ENCODE assay signal across 1 cellular context in genomic region chr22:19396934-19397728, GRCh38.
TF ChIP-seq lines count a peak whose summit lies in the region.

No MANE protein-coding gene starts in this region.

TF ChIP-seq in K562, 482 proteins besides CTCF, POLR2A, EP300 and RAD21 (continued from another document and continues in another):
- TF ChIP-seq, protein P1, sequence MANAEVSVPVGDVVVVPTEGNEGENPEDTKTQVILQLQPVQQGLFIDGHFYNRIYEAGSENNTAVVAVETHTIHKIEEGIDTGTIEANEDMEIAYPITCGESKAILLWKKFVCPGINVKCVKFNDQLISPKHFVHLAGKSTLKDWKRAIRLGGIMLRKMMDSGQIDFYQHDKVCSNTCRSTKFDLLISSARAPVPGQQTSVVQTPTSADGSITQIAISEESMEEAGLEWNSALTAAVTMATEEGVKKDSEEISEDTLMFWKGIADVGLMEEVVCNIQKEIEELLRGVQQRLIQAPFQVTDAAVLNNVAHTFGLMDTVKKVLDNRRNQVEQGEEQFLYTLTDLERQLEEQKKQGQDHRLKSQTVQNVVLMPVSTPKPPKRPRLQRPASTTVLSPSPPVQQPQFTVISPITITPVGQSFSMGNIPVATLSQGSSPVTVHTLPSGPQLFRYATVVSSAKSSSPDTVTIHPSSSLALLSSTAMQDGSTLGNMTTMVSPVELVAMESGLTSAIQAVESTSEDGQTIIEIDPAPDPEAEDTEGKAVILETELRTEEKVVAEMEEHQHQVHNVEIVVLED (CRISPR knock-in tag; IDR thresholded peaks at IDR 0.05): 0 out of 2 replicates have a peak, but pooled peaks have one; percentile 33
- TF ChIP-seq GABPB2 (CRISPR knock-in tag; conservative IDR thresholded peaks at IDR 0.05): no peak; the same call in 1 of the 2 replicates
- no peak for TF ChIP-seq PRMT5 (CRISPR knock-in tag; IDR thresholded peaks at IDR 0.05)
- no peak for TF ChIP-seq GABPB1 (CRISPR knock-in tag; IDR thresholded peaks at IDR 0.05)
- no peak for TF ChIP-seq HDAC1 (IDR thresholded peaks at IDR 0.05)
- TF ChIP-seq ZKSCAN1 (IDR thresholded peaks at IDR 0.05; ENCODE audit: low read depth, low read length): no peak
- TF ChIP-seq TOE1 (IDR thresholded peaks at IDR 0.05; ENCODE audit: borderline replicate concordance): no peak
- TF ChIP-seq TOE1 (CRISPR knock-in tag; IDR thresholded peaks at IDR 0.05; ENCODE audit: borderline replicate concordance, low read depth): peak; percentile 29; the same call in 1 of the 2 replicates
- TF ChIP-seq ZNF280A (IDR thresholded peaks at IDR 0.05; ENCODE audit: low read depth, partially characterized antibody): no peak
- peak; percentile 97 for TF ChIP-seq TEAD4 (IDR thresholded peaks at IDR 0.05; ENCODE audit: low read length)
- no peak for TF ChIP-seq TEAD4 (CRISPR knock-in tag; IDR thresholded peaks at IDR 0.05; ENCODE audit: borderline replicate concordance)
- TF ChIP-seq, protein P2, sequence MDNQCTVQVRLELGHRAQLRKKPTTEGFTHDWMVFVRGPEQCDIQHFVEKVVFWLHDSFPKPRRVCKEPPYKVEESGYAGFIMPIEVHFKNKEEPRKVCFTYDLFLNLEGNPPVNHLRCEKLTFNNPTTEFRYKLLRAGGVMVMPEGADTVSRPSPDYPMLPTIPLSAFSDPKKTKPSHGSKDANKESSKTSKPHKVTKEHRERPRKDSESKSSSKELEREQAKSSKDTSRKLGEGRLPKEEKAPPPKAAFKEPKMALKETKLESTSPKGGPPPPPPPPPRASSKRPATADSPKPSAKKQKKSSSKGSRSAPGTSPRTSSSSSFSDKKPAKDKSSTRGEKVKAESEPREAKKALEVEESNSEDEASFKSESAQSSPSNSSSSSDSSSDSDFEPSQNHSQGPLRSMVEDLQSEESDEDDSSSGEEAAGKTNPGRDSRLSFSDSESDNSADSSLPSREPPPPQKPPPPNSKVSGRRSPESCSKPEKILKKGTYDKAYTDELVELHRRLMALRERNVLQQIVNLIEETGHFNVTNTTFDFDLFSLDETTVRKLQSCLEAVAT (IDR thresholded peaks at IDR 0.05): peak; percentile 10 to 29; a peak in 1 of 4 replicates
- TF ChIP-seq NELFE (IDR thresholded peaks at IDR 0.05; ENCODE audit: insufficient read depth, insufficient read length): no peak
- no peak for TF ChIP-seq BRF1 (IDR thresholded peaks at IDR 0.05; ENCODE audit: borderline replicate concordance, extremely low read depth, insufficient read length)
- TF ChIP-seq RBM17 (IDR thresholded peaks at IDR 0.05; ENCODE audit: borderline replicate concordance, low read depth, low read length): no peak
- TF ChIP-seq E2F4 (CRISPR knock-in tag; IDR thresholded peaks at IDR 0.05; ENCODE audit: low read depth): no peak
- TF ChIP-seq TGIF2 (CRISPR knock-in tag; IDR thresholded peaks at IDR 0.05): no peak
- TF ChIP-seq ARHGAP35 (IDR thresholded peaks at IDR 0.05; ENCODE audit: partially characterized antibody): no peak
- TF ChIP-seq ZNF76 (CRISPR knock-in tag; IDR thresholded peaks at IDR 0.05; ENCODE audit: borderline replicate concordance): no peak; the same call in 1 of the 2 replicates
- TF ChIP-seq U2AF1 (optimal IDR thresholded peaks at IDR 0.05; ENCODE audit: low read depth, low read length): no peak
- TF ChIP-seq JUN (IDR thresholded peaks at IDR 0.05; ENCODE audit: borderline replicate concordance, low read depth, low read length): peak; percentile 95
- TF ChIP-seq JUN (CRISPR knock-in tag; IDR thresholded peaks at IDR 0.05; ENCODE audit: borderline replicate concordance): no peak
- TF ChIP-seq BCOR (IDR thresholded peaks at IDR 0.05): no peak
- TF ChIP-seq HDGF (IDR thresholded peaks at IDR 0.05): peak; percentile 96; the same call in 1 of the 2 replicates
- no peak for TF ChIP-seq NR1H2 (CRISPR knock-in tag; IDR thresholded peaks at IDR 0.05)
- TF ChIP-seq RFX5 (IDR thresholded peaks at IDR 0.05; ENCODE audit: low read depth, low read length): no peak
- peak; percentile 46; the same call in 1 of the 2 replicates for TF ChIP-seq HNRNPL (IDR thresholded peaks at IDR 0.05; ENCODE audit: low read depth, low read length)
- TF ChIP-seq SRF (CRISPR knock-in tag; IDR thresholded peaks at IDR 0.05): peak in 1 of 2 experiments; percentile 96; a peak in 1 of 4 replicates
- peak; percentile 23; the same call in 1 of the 2 replicates for TF ChIP-seq RAD51 (IDR thresholded peaks at IDR 0.05; ENCODE audit: borderline replicate concordance, low read depth)
- TF ChIP-seq CREB3L1 (IDR thresholded peaks at IDR 0.05; ENCODE audit: borderline replicate concordance, low read depth): peak; percentile 71; the same call in 1 of the 2 replicates
- peak; percentile 32 for TF ChIP-seq CHD1 (IDR thresholded peaks at IDR 0.05; ENCODE audit: low read length)
- TF ChIP-seq KDM2B (CRISPR knock-in tag; IDR thresholded peaks at IDR 0.05): peak; percentile 84; the same call in 1 of the 2 replicates
- no peak for TF ChIP-seq ZNF232 (CRISPR knock-in tag; IDR thresholded peaks at IDR 0.05)
- peak; percentile 94; the same call in 1 of the 2 replicates for TF ChIP-seq KLF16 (IDR thresholded peaks at IDR 0.05)
- no peak for TF ChIP-seq TAF1 (IDR thresholded peaks at IDR 0.05; ENCODE audit: control insufficient read depth, extremely low read depth, insufficient read depth, low read length, severe bottlenecking)
- TF ChIP-seq, protein P3, sequence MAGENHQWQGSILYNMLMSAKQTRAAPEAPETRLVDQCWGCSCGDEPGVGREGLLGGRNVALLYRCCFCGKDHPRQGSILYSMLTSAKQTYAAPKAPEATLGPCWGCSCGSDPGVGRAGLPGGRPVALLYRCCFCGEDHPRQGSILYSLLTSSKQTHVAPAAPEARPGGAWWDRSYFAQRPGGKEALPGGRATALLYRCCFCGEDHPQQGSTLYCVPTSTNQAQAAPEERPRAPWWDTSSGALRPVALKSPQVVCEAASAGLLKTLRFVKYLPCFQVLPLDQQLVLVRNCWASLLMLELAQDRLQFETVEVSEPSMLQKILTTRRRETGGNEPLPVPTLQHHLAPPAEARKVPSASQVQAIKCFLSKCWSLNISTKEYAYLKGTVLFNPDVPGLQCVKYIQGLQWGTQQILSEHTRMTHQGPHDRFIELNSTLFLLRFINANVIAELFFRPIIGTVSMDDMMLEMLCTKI (IDR thresholded peaks at IDR 0.05; ENCODE audit: partially characterized antibody): no peak
- no peak for TF ChIP-seq TCFL5 (CRISPR knock-in tag; conservative IDR thresholded peaks at IDR 0.05)
- no peak for TF ChIP-seq RFX1 (IDR thresholded peaks at IDR 0.05)
- TF ChIP-seq FOXP4 (CRISPR knock-in tag; IDR thresholded peaks at IDR 0.05; ENCODE audit: borderline replicate concordance): no peak
- TF ChIP-seq ATF2 (CRISPR knock-in tag; IDR thresholded peaks at IDR 0.05): no peak
- no peak for TF ChIP-seq SMARCB1 (IDR thresholded peaks at IDR 0.05; ENCODE audit: insufficient read length, low read depth)
- TF ChIP-seq, protein P4, sequence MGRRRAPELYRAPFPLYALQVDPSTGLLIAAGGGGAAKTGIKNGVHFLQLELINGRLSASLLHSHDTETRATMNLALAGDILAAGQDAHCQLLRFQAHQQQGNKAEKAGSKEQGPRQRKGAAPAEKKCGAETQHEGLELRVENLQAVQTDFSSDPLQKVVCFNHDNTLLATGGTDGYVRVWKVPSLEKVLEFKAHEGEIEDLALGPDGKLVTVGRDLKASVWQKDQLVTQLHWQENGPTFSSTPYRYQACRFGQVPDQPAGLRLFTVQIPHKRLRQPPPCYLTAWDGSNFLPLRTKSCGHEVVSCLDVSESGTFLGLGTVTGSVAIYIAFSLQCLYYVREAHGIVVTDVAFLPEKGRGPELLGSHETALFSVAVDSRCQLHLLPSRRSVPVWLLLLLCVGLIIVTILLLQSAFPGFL (CRISPR knock-in tag; IDR thresholded peaks at IDR 0.05): no peak
- TF ChIP-seq CXXC5 (CRISPR knock-in tag; IDR thresholded peaks at IDR 0.05): peak; percentile 98
- peak; percentile 85 for TF ChIP-seq EP400 (IDR thresholded peaks at IDR 0.05)
- peak; percentile 97; the same call in 1 of the 2 replicates for TF ChIP-seq NBN (IDR thresholded peaks at IDR 0.05; ENCODE audit: low read depth)
- TF ChIP-seq, protein P5, sequence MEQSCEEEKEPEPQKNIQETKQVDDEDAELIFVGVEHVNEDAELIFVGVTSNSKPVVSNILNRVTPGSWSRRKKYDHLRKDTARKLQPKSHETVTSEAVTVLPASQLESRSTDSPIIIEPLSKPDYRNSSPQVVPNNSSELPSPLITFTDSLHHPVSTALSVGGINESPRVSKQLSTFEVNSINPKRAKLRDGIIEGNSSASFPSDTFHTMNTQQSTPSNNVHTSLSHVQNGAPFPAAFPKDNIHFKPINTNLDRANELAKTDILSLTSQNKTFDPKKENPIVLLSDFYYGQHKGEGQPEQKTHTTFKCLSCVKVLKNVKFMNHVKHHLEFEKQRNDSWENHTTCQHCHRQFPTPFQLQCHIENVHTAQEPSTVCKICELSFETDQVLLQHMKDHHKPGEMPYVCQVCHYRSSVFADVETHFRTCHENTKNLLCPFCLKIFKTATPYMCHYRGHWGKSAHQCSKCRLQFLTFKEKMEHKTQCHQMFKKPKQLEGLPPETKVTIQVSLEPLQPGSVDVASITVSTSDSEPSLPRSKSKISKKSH (CRISPR knock-in tag; IDR thresholded peaks at IDR 0.05): no peak
- TF ChIP-seq TCF7 (IDR thresholded peaks at IDR 0.05; ENCODE audit: borderline replicate concordance): no peak
- TF ChIP-seq PTTG1 (tag; IDR thresholded peaks at IDR 0.05; ENCODE audit: low read depth): no peak
- TF ChIP-seq PHF21A (IDR thresholded peaks at IDR 0.05; ENCODE audit: borderline replicate concordance, low read depth): no peak
- TF ChIP-seq ZNF41 (CRISPR knock-in tag; conservative IDR thresholded peaks at IDR 0.05): 0 out of 2 replicates have a peak, but pooled peaks have one; percentile 38
